Comparison of ENCODE assay signal across 8 cellular contexts in the genomic region with DNA sequence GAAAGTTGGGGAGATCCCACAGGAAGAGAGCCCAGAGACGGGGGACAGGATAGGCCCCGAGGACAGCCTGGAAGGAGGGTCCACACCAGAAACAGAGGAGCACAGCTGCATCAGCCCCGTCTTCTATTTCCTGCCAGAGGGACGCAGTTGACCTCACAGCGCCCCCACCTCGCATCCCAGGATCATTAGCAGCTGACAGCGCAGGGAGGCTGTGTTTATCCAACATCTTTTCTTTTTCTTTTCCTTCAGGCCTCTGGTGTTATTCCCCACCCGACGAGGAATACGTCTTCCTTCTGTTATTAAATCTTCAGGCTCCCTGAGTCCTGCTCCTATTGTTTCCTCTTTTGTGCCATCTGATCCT.
DNase-seq lines count a peak whose midpoint lies in the region; TF ChIP-seq lines count a peak whose summit lies in the region.

No MANE protein-coding gene starts in this region.

- WGBS in ovary, 3 donors, result 2 to 4% (median 3%) methylated on average over 10 of the region's 10 CpGs

- POLR2A ChIA-PET in HEK293 (lab: Yijun Ruan, JAX), result no interaction called here

- intact Hi-C loops in ovary (cut with DNase I), result no loop called here

- H3K27me3 ChIP-seq in ovary, result no peaks in the 10 kb centered on the region

- H3K36me3 ChIP-seq in HEK293 (ENCODE audit: control insufficient read depth in 2 of 2, insufficient read depth in 1 of 2, low read length in 2 of 2) (no peaks in the 10 kb centered on the region), ovary (no peaks in the 10 kb centered on the region)

- H3K9me3 ChIP-seq in HEK293 (ENCODE audit: control insufficient read depth, insufficient read depth, low read depth, low read length) (no peaks in the 10 kb centered on the region), ovary (no peaks in the 10 kb centered on the region)

- DNase-seq in NCI-H1417 (lab: John Stamatoyannopoulos, UW) (peak in 2 of 3 experiments; percentile 70 to 75), NCI-H1417 treated with DMSO at 0.1 percent for 48 hours (lab: John Stamatoyannopoulos, UW) (no peak), fibroblast of the aortic adventitia (ENCODE audit: low read depth) (no peak), ovary (peak; percentile 21 to 48 (median 39)), NCI-H1694 (lab: John Stamatoyannopoulos, UW) (no peak)
- no peak for DNase-seq in stimulated activated CD8-positive, alpha-beta memory T cell treated with anti-CD3 and anti-CD28 coated beads, Interleukin-4, amount 100 ng/mL, for 48 hours

- H3K4me1 ChIP-seq in HEK293 (ENCODE audit: control insufficient read depth, insufficient read depth, low read length) (no peaks in the 10 kb centered on the region), ovary (ENCODE audit: insufficient read depth) (no peaks in the 10 kb centered on the region)

- H3K27ac ChIP-seq in HEK293 (ENCODE audit: extremely low read depth, low read depth, low read length) (no peak overlapping the region), ovary (peak overlapping the region in 1 of 2 donors; percentile 71)

- TF ChIP-seq CTCF in HEK293 (tag by site-specific recombination; IDR thresholded peaks at IDR 0.05) (peak; percentile 73), fibroblast of the aortic adventitia (IDR thresholded peaks at IDR 0.05; ENCODE audit: insufficient read depth, low read length) (no peak), ovary (IDR thresholded peaks at IDR 0.05) (no peak)

- TF ChIP-seq POLR2A in ovary (IDR thresholded peaks at IDR 0.05), result no peak

- CTCF ChIA-PET in HEK293 (lab: Yijun Ruan, JAX), result interaction anchor here (0.6 to 2.1 kb wide), 12 partner anchors 9 to 90 kb away, joined by 3 to 10 read pairs (median 3); partner anchors contain the start of gene DCHS2

- H3K4me3 ChIP-seq in HEK293 (ENCODE audit: low read depth, low read length) (peak overlapping the region; percentile 45), fibroblast of the aortic adventitia (ENCODE audit: low read depth, low read length) (peak overlapping the region; percentile 55), ovary (peak overlapping the region; percentile 43)

- TF ChIP-seq EP300 in ovary (IDR thresholded peaks at IDR 0.05), result no peak

TF ChIP-seq in HEK293, 187 proteins besides CTCF, POLR2A, EP300 and RAD21 (continues in another document):
- TF ChIP-seq ZBTB49 (tag by site-specific recombination; IDR thresholded peaks at IDR 0.05; ENCODE audit: low read depth) (no peak), ZNF548 (tag by site-specific recombination; IDR thresholded peaks at IDR 0.05) (no peak), ZNF48 (tag by site-specific recombination; IDR thresholded peaks at IDR 0.05) (no peak), ZNF2 (tag by site-specific recombination; IDR thresholded peaks at IDR 0.05) (no peak), PATZ1 (tag by site-specific recombination; IDR thresholded peaks at IDR 0.05) (0 out of 2 replicates have a peak, but pooled peaks have one; percentile 35), ZNF837 (tag by site-specific recombination; IDR thresholded peaks at IDR 0.05) (no peak), GLIS1 (tag by site-specific recombination; IDR thresholded peaks at IDR 0.05) (no peak), TCF7L2 (IDR thresholded peaks at IDR 0.05; ENCODE audit: borderline replicate concordance, low read depth, low read length) (no peak), ZNF335 (tag by site-specific recombination; conservative IDR thresholded peaks at IDR 0.05) (no peak; the same call in 1 of the 2 replicates), GFI1B (tag by site-specific recombination; IDR thresholded peaks at IDR 0.05) (no peak), ZNF510 (tag by site-specific recombination; IDR thresholded peaks at IDR 0.05; ENCODE audit: insufficient replicate concordance) (no peak), ZBTB8A (tag by site-specific recombination; IDR thresholded peaks at IDR 0.05) (no peak), ZNF19 (tag by site-specific recombination; IDR thresholded peaks at IDR 0.05; ENCODE audit: low read depth) (no peak)

TF ChIP-seq in PFSK-1, 5 proteins besides CTCF, POLR2A, EP300 and RAD21:
- TF ChIP-seq POLR2AphosphoS5 (IDR thresholded peaks at IDR 0.05; ENCODE audit: low read depth, low read length) (no peak), REST (IDR thresholded peaks at IDR 0.05; ENCODE audit: insufficient read depth in 1 of 2, low read depth in 2 of 2, low read length in 2 of 2) (no peak), SIN3A (IDR thresholded peaks at IDR 0.05; ENCODE audit: borderline replicate concordance, insufficient read depth, low read length) (peak; percentile 11; the same call in 1 of the 2 replicates)
TF ChIP-seq in PFSK-1: peak in this region for 1.

Comparison
In these comparisons a context has a peak if more than half of its experiments do, and no peak if none do; other contexts are left out.
1. DNase-seq: peak in NCI-H1417 (2 of 3) and ovary (5 of 5); none in NCI-H1417 treated with DMSO at 0.1 percent for 48 hours (single experiment), fibroblast of the aortic adventitia (single experiment), stimulated activated CD8-positive, alpha-beta memory T cell treated with anti-CD3 and anti-CD28 coated beads, Interleukin-4, amount 100 ng/mL, for 48 hours (single experiment) and NCI-H1694 (single experiment).
2. Peak in every context shown above with its lines, with median percentiles within 50 percentile points of each other: H3K4me3 ChIP-seq.